In the genomic region with DNA sequence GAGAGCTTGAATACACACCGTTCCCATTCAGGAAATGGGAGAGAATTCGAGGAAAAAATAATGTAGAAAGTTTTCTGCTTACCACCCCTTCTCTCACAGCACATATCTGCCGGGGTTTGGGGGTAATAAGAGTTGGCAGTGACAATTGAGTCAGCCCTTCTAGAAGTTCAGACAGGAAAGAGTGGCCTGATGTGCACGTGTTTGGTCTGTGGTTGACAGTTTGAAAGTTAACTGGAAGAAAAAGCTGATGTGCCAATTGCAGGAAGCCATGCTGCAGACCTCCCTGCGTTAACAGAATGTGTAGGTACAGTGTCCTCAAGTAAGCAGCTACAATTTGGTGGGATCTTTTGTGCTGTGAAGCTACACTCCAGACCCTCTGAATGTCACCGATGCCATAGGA, we compare ENCODE assay signal across 11 cellular contexts. TPM values are rescaled to one million over a fixed set of nuclear protein-coding genes. Genes with fewer than 3 reads are reported as not detected.
DNase-seq lines count a peak whose midpoint lies in the region; ATAC-seq, FAIRE-seq and TF ChIP-seq lines count a peak whose summit lies in the region.
"Had no signal": no experiment of that assay in that cellular context is flagged by ENCODE, and none has a peak within 500 bp of the region (broad histone marks: within the 10 kb centered on the region; RNA-seq: fewer than 3 reads in every experiment).

No MANE protein-coding gene starts in this region.

- no peak overlapping the region for H3K4me3 ChIP-seq in RWPE2 (ENCODE audit: severe bottlenecking)
- no peak overlapping the region for H3K4me3 ChIP-seq in suprapubic skin
- no peak overlapping the region for H3K4me3 ChIP-seq in aorta (ENCODE audit: low read length in 2 of 2)

- H3K27ac Mint-ChIP-seq in endothelial cell (ENCODE audit: unreplicated experiment): peak overlapping the region; percentile 39

- no peaks in the 10 kb centered on the region for H3K9me3 ChIP-seq in RWPE2 (ENCODE audit: severe bottlenecking)
- no peaks in the 10 kb centered on the region for H3K9me3 ChIP-seq in suprapubic skin
- no peaks in the 10 kb centered on the region for H3K9me3 ChIP-seq in aorta (ENCODE audit: control insufficient read depth, low read length)

- no peaks in the 10 kb centered on the region for H3K9me3 Mint-ChIP-seq in endothelial cell (ENCODE audit: unreplicated experiment)

- intact Hi-C loops in aorta (cut with DNase I): no loop called here

- 71% methylated on average over 6 of the region's 6 CpGs for WGBS in suprapubic skin
- WGBS in aorta, 2 donors: 66 to 70% methylated on average over 6 of the region's 6 CpGs

- TF ChIP-seq POLR2A in GM12891 (IDR thresholded peaks at IDR 0.05; ENCODE audit: low read depth, low read length) (no peak), suprapubic skin (IDR thresholded peaks at IDR 0.05) (no peak)

- no peak overlapping the region for H3K4me3 Mint-ChIP-seq in endothelial cell (ENCODE audit: unreplicated experiment)
- H3K4me3 Mint-ChIP-seq: brain had no signal

- H3K36me3 ChIP-seq in RWPE2 (ENCODE audit: low read depth) (peaks cover 31% of the 10 kb centered on the region), suprapubic skin (peaks cover 45% of the 10 kb centered on the region), aorta (ENCODE audit: control insufficient read depth in 1 of 2, insufficient read depth in 2 of 2, low read length in 1 of 2) (peaks cover 3 to 10% of the 10 kb centered on the region in 2 donors)

- peak; percentile 72 for FAIRE-seq in GM12891 (lab: Jason Lieb, UNC)

- peaks cover 33% of the 10 kb centered on the region for H3K36me3 Mint-ChIP-seq in endothelial cell (ENCODE audit: low read depth, unreplicated experiment)

- no peak for TF ChIP-seq EP300 in suprapubic skin (IDR thresholded peaks at IDR 0.05)

- H3K4me1 Mint-ChIP-seq in endothelial cell (ENCODE audit: unreplicated experiment): peaks cover 7% of the 10 kb centered on the region
- H3K4me1 Mint-ChIP-seq: brain had no signal

- peak; percentile 51 to 67 for DNase-seq in AML-193 (lab: John Stamatoyannopoulos, UW)
- DNase-seq in GM12891 (ENCODE audit: insufficient read length, low spot score): no peak
- DNase-seq in RWPE2 (ENCODE audit: low spot score): no peak
- no peak for DNase-seq in endothelial cell (ENCODE audit: low spot score)
- no peak for DNase-seq in suprapubic skin (ENCODE audit: low spot score in 2 of 2)
- DNase-seq in NCI-H1436 (lab: John Stamatoyannopoulos, UW): no peak
- no peak for DNase-seq in aorta
- DNase-seq: foreskin keratinocyte, NCI-H1694 had no signal

- H3K27ac ChIP-seq in RWPE2 (ENCODE audit: poor library complexity, severe bottlenecking) (no peak overlapping the region), suprapubic skin (no peak overlapping the region), aorta (ENCODE audit: low read depth in 1 of 2, low read length in 2 of 2) (no peak overlapping the region)
- H3K27ac ChIP-seq: foreskin keratinocyte had no signal

- peaks cover 3% of the 10 kb centered on the region for H3K27me3 Mint-ChIP-seq in endothelial cell (ENCODE audit: unreplicated experiment)
- H3K27me3 Mint-ChIP-seq: brain had no signal

- no peak for TF ChIP-seq CTCF in RWPE2 (IDR thresholded peaks at IDR 0.05; ENCODE audit: poor library complexity, severe bottlenecking)
- TF ChIP-seq CTCF in endothelial cell (IDR thresholded peaks at IDR 0.05; ENCODE audit: unreplicated experiment): no peak
- TF ChIP-seq CTCF in suprapubic skin (IDR thresholded peaks at IDR 0.05): no peak

- ATAC-seq in RWPE2 (ENCODE audit: low read depth) (0 out of 3 replicates have a peak, but pooled peaks have one; percentile 8), GM18520 (IDR thresholded peaks at IDR 0.05; ENCODE audit: unreplicated experiment) (no peak), aorta (ENCODE audit: low FRiP score) (no peak)
- ATAC-seq: foreskin keratinocyte had no signal

- H3K4me1 ChIP-seq in RWPE2 (ENCODE audit: insufficient read depth, poor library complexity, severe bottlenecking) (no peaks in the 10 kb centered on the region), suprapubic skin (no peaks in the 10 kb centered on the region), aorta (ENCODE audit: control insufficient read depth in 1 of 2, insufficient read depth in 2 of 2, low read length in 2 of 2) (no peaks in the 10 kb centered on the region)
- H3K4me1 ChIP-seq: foreskin keratinocyte had no signal

- no peaks in the 10 kb centered on the region for H3K27me3 ChIP-seq in RWPE2 (ENCODE audit: insufficient read depth, poor library complexity, severe bottlenecking)
- no peaks in the 10 kb centered on the region for H3K27me3 ChIP-seq in suprapubic skin
- H3K27me3 ChIP-seq in aorta (ENCODE audit: control insufficient read depth in 1 of 2, insufficient read depth in 2 of 2, low read length in 1 of 2): no peaks in the 10 kb centered on the region

TF ChIP-seq in GM12891, 5 proteins besides CTCF, POLR2A, EP300 and RAD21:
- no peak for TF ChIP-seq SPI1 (IDR thresholded peaks at IDR 0.05; ENCODE audit: low read depth, low read length)
- peak; percentile 63; the same call in 1 of the 2 replicates for TF ChIP-seq POLR2AphosphoS5 (IDR thresholded peaks at IDR 0.05; ENCODE audit: low read depth, low read length)

RNA-seq across cellular contexts. Expression of a gene that starts 50.9 kb away (rescaled TPM):
- 107 TPM for polyA plus RNA-seq in GM12891 (2012; ENCODE audit: low read depth, missing spikeins)
- total RNA-seq in endothelial cell (ENCODE audit: unreplicated experiment) (182 TPM), suprapubic skin (10 to 100 TPM; 59.9 to 94.7 (median 75.0) TPM), aorta (10 to 100 TPM; 91.5 to 95.9 TPM)
- polyA plus RNA-seq in aorta: 10 to 100 TPM; 32.2 to 53.8 TPM

Comparison
In these comparisons a context has a peak if more than half of its experiments do, and no peak if none do; other contexts are left out.
1. DNase-seq: peak in AML-193 (2 of 2); none in GM12891 (single experiment), RWPE2 (single experiment), endothelial cell (single experiment), suprapubic skin (0 of 2), NCI-H1436 (single experiment) and aorta (0 of 2).